8 cellular contexts compared by ENCODE assay signal in genomic region chr6:29016559-29017427, GRCh38. TPM values are rescaled to one million over a fixed set of nuclear protein-coding genes. Genes with fewer than 3 reads are reported as not detected.
DNase-seq lines count a peak whose midpoint lies in the region; ATAC-seq and TF ChIP-seq lines count a peak whose summit lies in the region.

No MANE protein-coding gene starts in this region.

- DNase-seq in NCI-H1417 (lab: John Stamatoyannopoulos, UW) (peak; percentile 58 to 84 (median 82)), T-helper 17 cell (peak; percentile 61 to 82 (median 68)), ascending aorta (ENCODE audit: low spot score in 2 of 2) (peak in 1 of 2 donors; percentile 92), hepatic stellate cell (ENCODE audit: low spot score) (peak; percentile 53), aorta (peak; percentile 78 to 89)

- H3K27me3 ChIP-seq in ascending aorta (peaks cover 5% of the 10 kb centered on the region), rectal smooth muscle tissue (ENCODE audit: control insufficient read depth, insufficient read depth, low read length) (peaks cover 6% of the 10 kb centered on the region), aorta (ENCODE audit: control insufficient read depth in 1 of 2, insufficient read depth in 2 of 2, low read length in 1 of 2) (no peaks in the 10 kb centered on the region)

- H3K4me1 Mint-ChIP-seq in T-helper 17 cell, result peaks cover 16% of the 10 kb centered on the region

- WGBS in aorta, 2 donors, result 0% methylated on average over 41 of the region's 41 CpGs

- H3K36me3 ChIP-seq in ascending aorta (no peaks in the 10 kb centered on the region), rectal smooth muscle tissue (ENCODE audit: control insufficient read depth, insufficient read depth, low read length) (no peaks in the 10 kb centered on the region), aorta (ENCODE audit: control insufficient read depth in 1 of 2, insufficient read depth in 2 of 2, low read length in 1 of 2) (no peaks in the 10 kb centered on the region)

- H3K27ac ChIP-seq in ascending aorta (peak overlapping the region in 1 of 2 donors; percentile 67), rectal smooth muscle tissue (ENCODE audit: low read depth, low read length) (no peak overlapping the region), aorta (ENCODE audit: low read depth in 1 of 2, low read length in 2 of 2) (no peak overlapping the region)

- TF ChIP-seq CTCF in GM12874 (IDR thresholded peaks at IDR 0.05; ENCODE audit: insufficient read depth, low read depth, low read length) (peak; percentile 78), ascending aorta (IDR thresholded peaks at IDR 0.05) (peak; percentile 53 to 65 (median 61))

- peak overlapping the region; percentile 86 for H3K27ac Mint-ChIP-seq in T-helper 17 cell

- H3K9ac ChIP-seq in rectal smooth muscle tissue (ENCODE audit: low read length), result peak overlapping the region; percentile 1

- H3K9me3 ChIP-seq in T-helper 17 cell (ENCODE audit: control insufficient read depth, low read length, poor library complexity, severe bottlenecking) (no peaks in the 10 kb centered on the region), ascending aorta (no peaks in the 10 kb centered on the region), aorta (ENCODE audit: control insufficient read depth, low read length) (no peaks in the 10 kb centered on the region)

- peak overlapping the region; percentile 96 for H3K4me3 Mint-ChIP-seq in T-helper 17 cell

- intact Hi-C loops in ascending aorta (cut with DNase I) (loop anchor here (1.0 to 10.0 kb wide), 8 partner anchors 31 to 1112 kb away; partner anchors contain the start of gene TRIM27), aorta (cut with DNase I) (loop anchor here (1.0 to 5.0 kb wide), 4 partner anchors 179 to 330 kb away; no protein-coding TSS in a partner anchor)

- H3K4me1 ChIP-seq in ascending aorta, result peaks cover 0 to 2% of the 10 kb centered on the region in 2 donors
- no peaks in the 10 kb centered on the region for H3K4me1 ChIP-seq in rectal smooth muscle tissue (ENCODE audit: control insufficient read depth, insufficient read depth, low read length)
- H3K4me1 ChIP-seq in aorta (ENCODE audit: control insufficient read depth in 1 of 2, insufficient read depth in 2 of 2, low read length in 2 of 2), result no peaks in the 10 kb centered on the region

- no peaks in the 10 kb centered on the region for H3K36me3 Mint-ChIP-seq in T-helper 17 cell (ENCODE audit: low read depth)

- H3K4me3 ChIP-seq in ascending aorta, result peak overlapping the region; percentile 47 to 71
- peak overlapping the region; percentile 86 for H3K4me3 ChIP-seq in rectal smooth muscle tissue (ENCODE audit: low read length)
- peak overlapping the region; percentile 7 to 64 for H3K4me3 ChIP-seq in aorta (ENCODE audit: low read length in 2 of 2)

- peaks cover 6% of the 10 kb centered on the region for H3K27me3 Mint-ChIP-seq in T-helper 17 cell

- ATAC-seq in HG02759 (IDR thresholded peaks at IDR 0.05; ENCODE audit: unreplicated experiment) (peak; percentile 82), T-helper 17 cell (peak; percentile 85), aorta (ENCODE audit: low FRiP score) (peak; percentile 93)

RNA-seq across cellular contexts. Expression of gene ZNF311, which starts 11.7 kb away (rescaled TPM):
- under 1 TPM; 0.10 to 0.40 TPM for total RNA-seq in T-helper 17 cell
- not detected for total RNA-seq in ascending aorta
- 1 to 10 TPM in 1 of 2 donors, under 1 TPM in 1; 0.62 to 1.1 TPM for total RNA-seq in aorta
- 1 to 10 TPM in 1 of 2 donors, under 1 TPM in 1; 0.75 to 1.2 TPM for polyA plus RNA-seq in aorta

RNA-seq across cellular contexts. Expression of gene OR2W1, which starts 28.2 kb away (rescaled TPM):
- total RNA-seq in T-helper 17 cell, result not detected
- total RNA-seq in ascending aorta, result not detected
- not detected for total RNA-seq in aorta
- not detected for polyA plus RNA-seq in aorta

Comparison
In these comparisons a context has a peak if more than half of its experiments do, and no peak if none do; other contexts are left out.
1. H3K4me3 ChIP-seq: peak in every context shown above with its lines; median percentile 86 in rectal smooth muscle tissue; 59 in ascending aorta; 36 in aorta.